In the genomic region with DNA sequence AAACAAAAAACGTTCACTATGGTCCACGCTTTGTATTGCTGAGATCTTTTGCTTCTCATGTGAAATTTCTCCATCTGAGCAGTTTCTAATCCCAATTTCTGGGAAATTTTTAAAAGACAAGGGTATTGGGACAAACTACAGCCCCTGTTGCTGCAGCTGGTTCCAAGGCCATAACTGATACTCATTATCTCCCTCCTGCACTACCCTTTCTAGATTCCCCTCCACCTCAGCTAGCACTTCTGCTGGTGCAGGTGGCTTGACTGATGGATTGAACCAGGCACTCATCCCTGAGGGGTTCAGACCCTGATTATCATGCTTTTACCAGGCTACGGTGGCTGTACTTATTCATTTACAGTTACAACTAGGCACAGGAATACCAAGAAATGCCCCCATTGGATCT, we compare ENCODE assay signal across 2 cellular contexts.
TF ChIP-seq lines count a peak whose summit lies in the region.

No MANE protein-coding gene starts in this region.

TF ChIP-seq in IMR-90, 13 proteins besides CTCF, POLR2A, EP300 and RAD21:
- TF ChIP-seq SMC3 (IDR thresholded peaks at IDR 0.05; ENCODE audit: low read depth, low read length) = no peak
- TF ChIP-seq, protein P1, sequence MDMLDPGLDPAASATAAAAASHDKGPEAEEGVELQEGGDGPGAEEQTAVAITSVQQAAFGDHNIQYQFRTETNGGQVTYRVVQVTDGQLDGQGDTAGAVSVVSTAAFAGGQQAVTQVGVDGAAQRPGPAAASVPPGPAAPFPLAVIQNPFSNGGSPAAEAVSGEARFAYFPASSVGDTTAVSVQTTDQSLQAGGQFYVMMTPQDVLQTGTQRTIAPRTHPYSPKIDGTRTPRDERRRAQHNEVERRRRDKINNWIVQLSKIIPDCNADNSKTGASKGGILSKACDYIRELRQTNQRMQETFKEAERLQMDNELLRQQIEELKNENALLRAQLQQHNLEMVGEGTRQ (IDR thresholded peaks at IDR 0.05; ENCODE audit: low read depth, low read length) = no peak
- TF ChIP-seq MXI1 (IDR thresholded peaks at IDR 0.05; ENCODE audit: borderline replicate concordance, low read depth, low read length) = no peak
- TF ChIP-seq MAFK (IDR thresholded peaks at IDR 0.05; ENCODE audit: low read depth, low read length) = no peak
TF ChIP-seq in IMR-90: peak in this region for 0.

TF ChIP-seq in SK-N-SH, 30 proteins besides CTCF, POLR2A, EP300 and RAD21:
- no peak for TF ChIP-seq MEF2A (IDR thresholded peaks at IDR 0.05; ENCODE audit: borderline replicate concordance, low read depth)
- TF ChIP-seq, protein P1 (IDR thresholded peaks at IDR 0.05; ENCODE audit: borderline replicate concordance, low read depth, low read length) = no peak
- no peak for TF ChIP-seq TAF1 (IDR thresholded peaks at IDR 0.05; ENCODE audit: borderline replicate concordance, low read depth, low read length)
- no peak for TF ChIP-seq GATA2 (CRISPR knock-in tag; IDR thresholded peaks at IDR 0.05)
- TF ChIP-seq, protein P2, sequence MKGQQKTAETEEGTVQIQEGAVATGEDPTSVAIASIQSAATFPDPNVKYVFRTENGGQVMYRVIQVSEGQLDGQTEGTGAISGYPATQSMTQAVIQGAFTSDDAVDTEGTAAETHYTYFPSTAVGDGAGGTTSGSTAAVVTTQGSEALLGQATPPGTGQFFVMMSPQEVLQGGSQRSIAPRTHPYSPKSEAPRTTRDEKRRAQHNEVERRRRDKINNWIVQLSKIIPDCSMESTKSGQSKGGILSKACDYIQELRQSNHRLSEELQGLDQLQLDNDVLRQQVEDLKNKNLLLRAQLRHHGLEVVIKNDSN (IDR thresholded peaks at IDR 0.05; ENCODE audit: borderline replicate concordance, low read depth) = no peak
- no peak for TF ChIP-seq REST (IDR thresholded peaks at IDR 0.05; ENCODE audit: low read depth, low read length)
